ENCODE assay signal across 15 cellular contexts in the genomic region with DNA sequence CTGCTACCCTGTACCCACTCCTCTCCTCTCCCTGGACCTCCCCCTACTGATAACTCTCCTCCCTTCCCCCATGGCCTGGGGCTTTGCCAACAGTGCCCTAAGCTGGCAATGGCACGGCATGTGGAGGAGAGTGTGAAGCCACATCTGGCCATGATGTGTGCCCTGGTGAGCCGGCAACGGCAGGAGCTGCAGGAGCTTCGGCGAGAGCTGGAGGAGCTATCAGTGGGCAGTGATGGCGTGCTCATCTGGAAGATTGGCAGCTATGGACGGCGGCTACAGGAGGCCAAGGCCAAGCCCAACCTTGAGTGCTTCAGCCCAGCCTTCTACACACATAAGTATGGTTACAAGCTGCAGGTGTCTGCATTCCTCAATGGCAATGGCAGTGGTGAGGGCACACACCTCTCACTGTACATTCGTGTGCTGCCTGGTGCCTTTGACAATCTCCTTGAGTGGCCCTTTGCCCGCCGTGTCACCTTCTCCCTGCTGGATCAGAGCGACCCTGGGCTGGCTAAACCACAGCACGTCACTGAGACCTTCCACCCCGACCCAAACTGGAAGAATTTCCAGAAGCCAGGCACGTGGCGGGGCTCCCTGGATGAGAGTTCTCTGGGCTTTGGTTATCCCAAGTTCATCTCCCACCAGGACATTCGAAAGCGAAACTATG. TPM values are rescaled to one million over a fixed set of nuclear protein-coding genes. Genes with fewer than 3 reads are reported as not detected.
DNase-seq lines count a peak whose midpoint lies in the region; ATAC-seq, FAIRE-seq and TF ChIP-seq lines count a peak whose summit lies in the region.
"Had no signal": no experiment of that assay in that cellular context is flagged by ENCODE, and none has a peak within 500 bp of the region (broad histone marks: within the 10 kb centered on the region; RNA-seq: fewer than 3 reads in every experiment).

No MANE protein-coding gene starts in this region.

- H3K9me3 Mint-ChIP-seq in activated naive CD8-positive, alpha-beta T cell (ENCODE audit: low read depth): no peaks in the 10 kb centered on the region

- FAIRE-seq in HepG2 (lab: Jason Lieb, UNC): no peak
- FAIRE-seq: A549 had no signal

- 96% methylated on average over 12 of the region's 18 CpGs for WGBS in HepG2 (ENCODE audit: low lambda C conversion rate)

- peak; percentile 18 to 35; a peak in 3 of 4 replicates for TF ChIP-seq POLR2A in HepG2 (IDR thresholded peaks at IDR 0.05; ENCODE audit: insufficient read depth in 1 of 2, low read depth in 2 of 2, low read length in 2 of 2)

- H3K36me3 Mint-ChIP-seq in activated naive CD8-positive, alpha-beta T cell: peaks cover 2% of the 10 kb centered on the region

- H3K27ac ChIP-seq in HepG2 (ENCODE audit: extremely low read length, insufficient read depth, low read length): no peak overlapping the region

- H3K9ac ChIP-seq in HepG2 (ENCODE audit: insufficient read depth, low read depth, low read length): no peak overlapping the region

- in situ Hi-C loops in HepG2 (cut with HindIII; ENCODE audit: extremely low pct_ligation_motif_present, low pct_unique_long_range_greater_than_20kb): loop anchor here (25.0 kb wide), 1 partner anchor 363 kb away; no protein-coding TSS in a partner anchor

- peaks cover 39 to 43% of the 10 kb centered on the region in 2 experiments for H3K36me3 ChIP-seq in HepG2 (replicated peaks in 1 of 2; ENCODE audit: control insufficient read depth in 1 of 2, insufficient read depth in 2 of 2, low read length in 2 of 2)

- H2AFZ ChIP-seq in HepG2 (ENCODE audit: low read length): no peak overlapping the region

- TF ChIP-seq CTCF in HepG2 (CRISPR knock-in tag; IDR thresholded peaks at IDR 0.05): no peak
- TF ChIP-seq CTCF in GM10248 (IDR thresholded peaks at IDR 0.05; ENCODE audit: control extremely low read depth, extremely low read depth, low read depth, missing control alignments): no peak

- peaks cover 51% of the 10 kb centered on the region for H3K4me1 ChIP-seq in HepG2 (ENCODE audit: insufficient read depth, low read length)

- peaks cover 33% of the 10 kb centered on the region for H3K79me2 ChIP-seq in HepG2 (ENCODE audit: insufficient read depth, low read length)

- no peak overlapping the region for H3K27ac Mint-ChIP-seq in activated naive CD8-positive, alpha-beta T cell

- TF ChIP-seq EP300 in HepG2 (IDR thresholded peaks at IDR 0.05; ENCODE audit: low read depth in 2 of 2, low read length in 2 of 2) (no peak), HepG2 (CRISPR knock-in tag; IDR thresholded peaks at IDR 0.05; ENCODE audit: borderline replicate concordance) (no peak)

- peaks cover 12% of the 10 kb centered on the region for H3K4me1 Mint-ChIP-seq in activated naive CD8-positive, alpha-beta T cell (ENCODE audit: low read depth)

- no peaks in the 10 kb centered on the region for H3K9me3 ChIP-seq in HepG2 (ENCODE audit: low read length)
- H3K9me3 ChIP-seq: A549, mucosa of descending colon had no signal

- peaks cover 52% of the 10 kb centered on the region for H4K20me1 ChIP-seq in HepG2 (ENCODE audit: insufficient read depth, low read length)

- H3K27me3 ChIP-seq in HepG2 (ENCODE audit: control insufficient read depth in 1 of 2, insufficient read depth in 2 of 2, low read length in 2 of 2): no peaks in the 10 kb centered on the region; a peak in 1 of 5 replicates

- DNase-seq in activated CD4-positive, CD25-positive, alpha-beta regulatory T cell treated with anti-CD3 and anti-CD28 coated beads, Interleukin-2, amount 50 U/mL, for 72 hours: peak; percentile 29
- DNase-seq in HepG2 (ENCODE audit: low spot score) (no peak), superior temporal gyrus (ENCODE audit: extremely low spot score) (peak; percentile 11), NK-92 (lab: John Stamatoyannopoulos, UW; ENCODE audit: unreplicated experiment) (no peak), GM10248 (ENCODE audit: extremely low spot score) (no peak), NCI-H2227 (lab: John Stamatoyannopoulos, UW; ENCODE audit: unreplicated experiment) (no peak)
- DNase-seq: activated CD8-positive, alpha-beta memory T cell treated with anti-CD3 and anti-CD28 coated beads for 24 hours; cerebellar nuclear complex; HCEC 1CT; hippocampal formation; stimulated activated naive CD4-positive, alpha-beta T cell treated with Interleukin-2 at 50 U/mL for 16 hours had no signal

- TF ChIP-seq RAD21 in HepG2 (CRISPR knock-in tag; IDR thresholded peaks at IDR 0.05): no peak

- H3K27me3 Mint-ChIP-seq in activated naive CD8-positive, alpha-beta T cell: no peaks in the 10 kb centered on the region

- peak overlapping the region; percentile 44 for H3K4me3 Mint-ChIP-seq in activated naive CD8-positive, alpha-beta T cell

- BruUV-seq in HepG2 (replicated peaks; lab: Mats Ljungman, UMichigan): no TSS peak

- intact Hi-C loops in HepG2 (cut with micrococcal nuclease; ENCODE audit: unreplicated experiment): no loop called here

- CTCF ChIA-PET in HepG2 (lab: Yijun Ruan, JAX; ENCODE audit: low intra/inter-chr PET ratio, low total read pairs) (interaction anchor here (1.5 to 4.1 kb wide), 2 partner anchors 22 to 154 kb away, joined by 4 to 142 read pairs; partner anchors contain the start of genes DHRS13, NEK8 and TLCD1), GM10248 (lab: Yijun Ruan, JAX) (interaction anchor here (0.7 to 16.2 kb wide), 14 partner anchors 8 to 196 kb away, joined by 3 to 472 read pairs (median 5); partner anchors contain the start of genes NEK8, RPL23A and TLCD1)

- POLR2A ChIA-PET in HepG2 (lab: Yijun Ruan, JAX): interaction anchor here (1.2 to 12.3 kb wide), 3 partner anchors 21 to 103 kb away, joined by 4 to 590 read pairs (median 5); partner anchors contain the start of genes NEK8, RPL23A and TLCD1
- POLR2A ChIA-PET in GM10248 (lab: Yijun Ruan, JAX): interaction anchor here (1.2 to 5.4 kb wide), 2 partner anchors 12 to 21 kb away, joined by 5 to 90 read pairs; partner anchors contain the start of genes NEK8 and TLCD1

- no peak overlapping the region for H3K4me2 ChIP-seq in HepG2 (ENCODE audit: low read depth, low read length)

- no peak overlapping the region for H3K4me3 ChIP-seq in HepG2 (replicated peaks in 1 of 3; ENCODE audit: insufficient read depth in 1 of 3, low read depth in 2 of 3, low read length in 3 of 3)
- H3K4me3 ChIP-seq: A549, mucosa of descending colon had no signal

- no peak for ATAC-seq in activated CD4-positive, CD25-positive, alpha-beta regulatory T cell treated with anti-CD3 and anti-CD28 coated beads, Interleukin-2, amount 50 U/mL, for 24 hours
- ATAC-seq in HepG2: no peak
- ATAC-seq: mucosa of descending colon had no signal

RNA-seq across cellular contexts. Expression of gene TRAF4, which starts 5.2 kb away (rescaled TPM):
- total RNA-seq in HepG2 (2016; rRNA removed; fragmentation: Illumina TruSeq; extraction: Trizol): 56.6 and 89.9 TPM in 2 replicates
- 106 and 119 TPM in 2 replicates for total RNA-seq in HepG2 (2016; cell fraction: cytosol; rRNA removed; fragmentation: Illumina TruSeq; extraction: Trizol; ENCODE audit: low read depth)
- 49.2 and 95.4 TPM in 2 replicates for total RNA-seq in HepG2 (2016; cell fraction: insoluble cytoplasmic fraction; rRNA removed; fragmentation: Illumina TruSeq; extraction: Trizol)
- 159 and 170 TPM in 2 replicates for total RNA-seq in HepG2 (2016; cell fraction: membrane; rRNA removed; fragmentation: Illumina TruSeq; extraction: Trizol)
- total RNA-seq in HepG2 (2016; cell fraction: nucleus; rRNA removed; fragmentation: Illumina TruSeq; extraction: Trizol): 106 and 121 TPM in 2 replicates
- polyA plus RNA-seq in HepG2 (2011; rRNA removed): 86.0 and 108 TPM in 2 replicates
- 63.5 and 85.7 TPM in 2 replicates for polyA plus RNA-seq in HepG2 (2011; cell fraction: cytosol; rRNA removed)
- 436 and 553 TPM in 2 replicates for polyA plus RNA-seq in HepG2 (2011; cell fraction: nucleus; rRNA removed)
- polyA plus RNA-seq in HepG2 (2012): 35.8 and 50.8 TPM in 2 replicates
- 89.5 and 97.9 TPM in 2 replicates for polyA plus RNA-seq in HepG2 (2016; cell fraction: cytosol; fragmentation: Illumina TruSeq; extraction: Trizol; ENCODE audit: low read depth)
- 56.9 and 70.9 TPM in 2 replicates for polyA plus RNA-seq in HepG2 (2016; cell fraction: insoluble cytoplasmic fraction; fragmentation: Illumina TruSeq; extraction: Trizol; ENCODE audit: low read depth)
- polyA plus RNA-seq in HepG2 (2016; cell fraction: membrane; fragmentation: Illumina TruSeq; extraction: Trizol; ENCODE audit: low read depth): 144 TPM in 2 replicates
- polyA plus RNA-seq in HepG2 (2016; cell fraction: nucleus; fragmentation: Illumina TruSeq; extraction: Trizol; ENCODE audit: insufficient read depth, low read depth): 269 and 270 TPM in 2 replicates
- polyA minus RNA-seq in HepG2 (2011; rRNA and poly(A)+ RNA removed; ENCODE audit: low replicate concordance): 250 and 264 TPM in 2 replicates
- 43.5 and 58.9 TPM in 2 replicates for polyA minus RNA-seq in HepG2 (2011; cell fraction: cytosol; rRNA and poly(A)+ RNA removed)
- polyA minus RNA-seq in HepG2 (2011; cell fraction: nucleus; rRNA and poly(A)+ RNA removed): 197 TPM in 2 replicates

RNA-seq across cellular contexts. Expression of gene NEK8, which starts 20.4 kb away (rescaled TPM):
- 4.3 and 5.8 TPM in 2 replicates for total RNA-seq in HepG2 (2016; rRNA removed; fragmentation: Illumina TruSeq; extraction: Trizol)
- total RNA-seq in HepG2 (2016; cell fraction: cytosol; rRNA removed; fragmentation: Illumina TruSeq; extraction: Trizol; ENCODE audit: low read depth): 2.1 and 2.5 TPM in 2 replicates
- 4.6 and 5.8 TPM in 2 replicates for total RNA-seq in HepG2 (2016; cell fraction: insoluble cytoplasmic fraction; rRNA removed; fragmentation: Illumina TruSeq; extraction: Trizol)
- total RNA-seq in HepG2 (2016; cell fraction: membrane; rRNA removed; fragmentation: Illumina TruSeq; extraction: Trizol): 2.2 and 2.8 TPM in 2 replicates
- 7.2 and 8.5 TPM in 2 replicates for total RNA-seq in HepG2 (2016; cell fraction: nucleus; rRNA removed; fragmentation: Illumina TruSeq; extraction: Trizol)
- polyA plus RNA-seq in HepG2 (2011; rRNA removed): 13.5 and 15.6 TPM in 2 replicates
- 6.9 and 8.5 TPM in 2 replicates for polyA plus RNA-seq in HepG2 (2011; cell fraction: cytosol; rRNA removed)
- polyA plus RNA-seq in HepG2 (2011; cell fraction: nucleus; rRNA removed): 30.2 and 33.0 TPM in 2 replicates
- 5.5 and 5.8 TPM in 2 replicates for polyA plus RNA-seq in HepG2 (2012)
- 0.73 and 0.88 TPM in 2 replicates for polyA plus RNA-seq in HepG2 (2016; cell fraction: cytosol; fragmentation: Illumina TruSeq; extraction: Trizol; ENCODE audit: low read depth)
- polyA plus RNA-seq in HepG2 (2016; cell fraction: insoluble cytoplasmic fraction; fragmentation: Illumina TruSeq; extraction: Trizol; ENCODE audit: low read depth): 4.8 and 5.9 TPM in 2 replicates
- 1.9 and 2.3 TPM in 2 replicates for polyA plus RNA-seq in HepG2 (2016; cell fraction: membrane; fragmentation: Illumina TruSeq; extraction: Trizol; ENCODE audit: low read depth)
- 20.8 and 23.8 TPM in 2 replicates for polyA plus RNA-seq in HepG2 (2016; cell fraction: nucleus; fragmentation: Illumina TruSeq; extraction: Trizol; ENCODE audit: insufficient read depth, low read depth)
- polyA minus RNA-seq in HepG2 (2011; rRNA and poly(A)+ RNA removed; ENCODE audit: low replicate concordance): 21.9 and 30.0 TPM in 2 replicates
- 1.8 and 2.3 TPM in 2 replicates for polyA minus RNA-seq in HepG2 (2011; cell fraction: cytosol; rRNA and poly(A)+ RNA removed)
- 18.7 and 19.6 TPM in 2 replicates for polyA minus RNA-seq in HepG2 (2011; cell fraction: nucleus; rRNA and poly(A)+ RNA removed)

RNA-seq across cellular contexts. Expression of gene TLCD1, which starts 23.0 kb away (rescaled TPM):
- 9.6 and 19.6 TPM in 2 replicates for total RNA-seq in HepG2 (2016; rRNA removed; fragmentation: Illumina TruSeq; extraction: Trizol)
- 10.7 and 11.5 TPM in 2 replicates for total RNA-seq in HepG2 (2016; cell fraction: cytosol; rRNA removed; fragmentation: Illumina TruSeq; extraction: Trizol; ENCODE audit: low read depth)
- total RNA-seq in HepG2 (2016; cell fraction: insoluble cytoplasmic fraction; rRNA removed; fragmentation: Illumina TruSeq; extraction: Trizol): 10.3 and 16.0 TPM in 2 replicates
- total RNA-seq in HepG2 (2016; cell fraction: membrane; rRNA removed; fragmentation: Illumina TruSeq; extraction: Trizol): 10.0 and 16.0 TPM in 2 replicates
- total RNA-seq in HepG2 (2016; cell fraction: nucleus; rRNA removed; fragmentation: Illumina TruSeq; extraction: Trizol): 9.9 and 10.3 TPM in 2 replicates
- polyA plus RNA-seq in HepG2 (2011; rRNA removed): 14.9 and 18.1 TPM in 2 replicates
- polyA plus RNA-seq in HepG2 (2011; cell fraction: cytosol; rRNA removed): 20.9 and 25.5 TPM in 2 replicates
- polyA plus RNA-seq in HepG2 (2011; cell fraction: nucleus; rRNA removed): 6.9 and 8.8 TPM in 2 replicates
- 10.5 and 12.7 TPM in 2 replicates for polyA plus RNA-seq in HepG2 (2012)
- 11.3 and 18.1 TPM in 2 replicates for polyA plus RNA-seq in HepG2 (2016; cell fraction: cytosol; fragmentation: Illumina TruSeq; extraction: Trizol; ENCODE audit: low read depth)
- polyA plus RNA-seq in HepG2 (2016; cell fraction: insoluble cytoplasmic fraction; fragmentation: Illumina TruSeq; extraction: Trizol; ENCODE audit: low read depth): 10.2 and 11.3 TPM in 2 replicates
- polyA plus RNA-seq in HepG2 (2016; cell fraction: membrane; fragmentation: Illumina TruSeq; extraction: Trizol; ENCODE audit: low read depth): 11.2 and 17.1 TPM in 2 replicates
- polyA plus RNA-seq in HepG2 (2016; cell fraction: nucleus; fragmentation: Illumina TruSeq; extraction: Trizol; ENCODE audit: insufficient read depth, low read depth): 24.7 and 27.8 TPM in 2 replicates
- 20.6 and 67.0 TPM in 2 replicates for polyA minus RNA-seq in HepG2 (2011; rRNA and poly(A)+ RNA removed; ENCODE audit: low replicate concordance)
- polyA minus RNA-seq in HepG2 (2011; cell fraction: cytosol; rRNA and poly(A)+ RNA removed): 5.7 and 8.6 TPM in 2 replicates
- polyA minus RNA-seq in HepG2 (2011; cell fraction: nucleus; rRNA and poly(A)+ RNA removed): 6.7 TPM in 2 replicates

RNA-seq across cellular contexts. Expression of gene RPL23A, which starts 29.2 kb away (rescaled TPM):
- 1,771 and 1,936 TPM in 2 replicates for total RNA-seq in HepG2 (2016; rRNA removed; fragmentation: Illumina TruSeq; extraction: Trizol)
- total RNA-seq in HepG2 (2016; cell fraction: cytosol; rRNA removed; fragmentation: Illumina TruSeq; extraction: Trizol; ENCODE audit: low read depth): 2,822 and 3,167 TPM in 2 replicates
- 1,674 and 1,907 TPM in 2 replicates for total RNA-seq in HepG2 (2016; cell fraction: insoluble cytoplasmic fraction; rRNA removed; fragmentation: Illumina TruSeq; extraction: Trizol)
- 3,777 and 4,030 TPM in 2 replicates for total RNA-seq in HepG2 (2016; cell fraction: membrane; rRNA removed; fragmentation: Illumina TruSeq; extraction: Trizol)
- total RNA-seq in HepG2 (2016; cell fraction: nucleus; rRNA removed; fragmentation: Illumina TruSeq; extraction: Trizol): 614 and 698 TPM in 2 replicates
- polyA plus RNA-seq in HepG2 (2011; rRNA removed): 1,550 and 1,876 TPM in 2 replicates
- 799 and 1,152 TPM in 2 replicates for polyA plus RNA-seq in HepG2 (2011; cell fraction: cytosol; rRNA removed)
- 254 and 402 TPM in 2 replicates for polyA plus RNA-seq in HepG2 (2011; cell fraction: nucleus; rRNA removed)
- polyA plus RNA-seq in HepG2 (2012): 2,570 and 3,235 TPM in 2 replicates
- polyA plus RNA-seq in HepG2 (2016; cell fraction: cytosol; fragmentation: Illumina TruSeq; extraction: Trizol; ENCODE audit: low read depth): 2,876 and 3,535 TPM in 2 replicates
- polyA plus RNA-seq in HepG2 (2016; cell fraction: insoluble cytoplasmic fraction; fragmentation: Illumina TruSeq; extraction: Trizol; ENCODE audit: low read depth): 1,761 and 1,897 TPM in 2 replicates
- 3,540 and 3,833 TPM in 2 replicates for polyA plus RNA-seq in HepG2 (2016; cell fraction: membrane; fragmentation: Illumina TruSeq; extraction: Trizol; ENCODE audit: low read depth)
- 1,018 and 1,064 TPM in 2 replicates for polyA plus RNA-seq in HepG2 (2016; cell fraction: nucleus; fragmentation: Illumina TruSeq; extraction: Trizol; ENCODE audit: insufficient read depth, low read depth)
- 414 and 1,016 TPM in 2 replicates for polyA minus RNA-seq in HepG2 (2011; rRNA and poly(A)+ RNA removed; ENCODE audit: low replicate concordance)
- 538 and 592 TPM in 2 replicates for polyA minus RNA-seq in HepG2 (2011; cell fraction: cytosol; rRNA and poly(A)+ RNA removed)
- polyA minus RNA-seq in HepG2 (2011; cell fraction: nucleus; rRNA and poly(A)+ RNA removed): 303 and 433 TPM in 2 replicates

RNA-seq across cellular contexts. Expression of gene RAB34, which starts 31.3 kb away (rescaled TPM):
- 0.49 TPM in 1 of 2 replicates, not detected in the other for total RNA-seq in HepG2 (2016; rRNA removed; fragmentation: Illumina TruSeq; extraction: Trizol)
- not detected in 2 replicates for total RNA-seq in HepG2 (2016; cell fraction: cytosol; rRNA removed; fragmentation: Illumina TruSeq; extraction: Trizol; ENCODE audit: low read depth)
- total RNA-seq in HepG2 (2016; cell fraction: insoluble cytoplasmic fraction; rRNA removed; fragmentation: Illumina TruSeq; extraction: Trizol): 0.17 TPM in 1 of 2 replicates, not detected in the other
- total RNA-seq in HepG2 (2016; cell fraction: membrane; rRNA removed; fragmentation: Illumina TruSeq; extraction: Trizol): 0.41 TPM in 1 of 2 replicates, not detected in the other
- not detected in 2 replicates for total RNA-seq in HepG2 (2016; cell fraction: nucleus; rRNA removed; fragmentation: Illumina TruSeq; extraction: Trizol)
- not detected in 2 replicates for polyA plus RNA-seq in HepG2 (2011; rRNA removed)
- polyA plus RNA-seq in HepG2 (2011; cell fraction: cytosol; rRNA removed): 0.16 and 0.24 TPM in 2 replicates
- 0.31 and 0.50 TPM in 2 replicates for polyA plus RNA-seq in HepG2 (2011; cell fraction: nucleus; rRNA removed)
- polyA plus RNA-seq in HepG2 (2012): not detected in 2 replicates
- not detected in 2 replicates for polyA plus RNA-seq in HepG2 (2016; cell fraction: cytosol; fragmentation: Illumina TruSeq; extraction: Trizol; ENCODE audit: low read depth)
- polyA plus RNA-seq in HepG2 (2016; cell fraction: insoluble cytoplasmic fraction; fragmentation: Illumina TruSeq; extraction: Trizol; ENCODE audit: low read depth): 0.43 TPM in 1 of 2 replicates, not detected in the other
- not detected in 2 replicates for polyA plus RNA-seq in HepG2 (2016; cell fraction: membrane; fragmentation: Illumina TruSeq; extraction: Trizol; ENCODE audit: low read depth)
- polyA plus RNA-seq in HepG2 (2016; cell fraction: nucleus; fragmentation: Illumina TruSeq; extraction: Trizol; ENCODE audit: insufficient read depth, low read depth): 1.2 TPM in 1 of 2 replicates, not detected in the other
- 0.36 and 236 TPM in 2 replicates for polyA minus RNA-seq in HepG2 (2011; rRNA and poly(A)+ RNA removed; ENCODE audit: low replicate concordance)
- polyA minus RNA-seq in HepG2 (2011; cell fraction: cytosol; rRNA and poly(A)+ RNA removed): 1.6 and 2.4 TPM in 2 replicates
- polyA minus RNA-seq in HepG2 (2011; cell fraction: nucleus; rRNA and poly(A)+ RNA removed): 0.52 and 0.62 TPM in 2 replicates

Comparison
In these comparisons a context has a peak if more than half of its experiments do, and no peak if none do; other contexts are left out.
1. DNase-seq: peak in activated CD4-positive, CD25-positive, alpha-beta regulatory T cell treated with anti-CD3 and anti-CD28 coated beads, Interleukin-2, amount 50 U/mL, for 72 hours (single experiment) and superior temporal gyrus (single experiment); none in HepG2 (single experiment), NK-92 (single experiment), GM10248 (single experiment) and NCI-H2227 (single experiment).